Comparison of ENCODE assay signal across 24 cellular contexts in genomic region chrX:151030845-151031244, GRCh38. TPM values are rescaled to one million over a fixed set of nuclear protein-coding genes. Genes with fewer than 3 reads are reported as not detected.
A peak's percentile ranks its signal among the peaks of the same experiment; 100 is the strongest.
DNase-seq lines count a peak whose midpoint lies in the region; ATAC-seq and TF ChIP-seq lines count a peak whose summit lies in the region.
"Had no signal": no experiment of that assay in that cellular context is flagged by ENCODE, and none has a peak within 500 bp of the region (broad histone marks: within the 10 kb centered on the region; RNA-seq: fewer than 3 reads in every experiment).

No MANE protein-coding gene starts in this region.

- H3K4me2 ChIP-seq in PC-3 (ENCODE audit: low read length) = no peak overlapping the region

- CTCF ChIA-PET in PC-3 (lab: Charles Lee) = no interaction called here

- H3F3A ChIP-seq in PC-3 (ENCODE audit: low read length, unreplicated experiment) = no peaks in the 10 kb centered on the region

- no peaks in the 10 kb centered on the region for H3K9me3 Mint-ChIP-seq in activated naive CD8-positive, alpha-beta T cell (ENCODE audit: low read depth)
- no peaks in the 10 kb centered on the region for H3K9me3 Mint-ChIP-seq in activated naive CD8-positive, alpha-beta T cell treated with anti-CD3 and anti-CD28 coated beads for 36 hours

- H3K27ac ChIP-seq in PC-3 (ENCODE audit: low read length) = peak overlapping the region; percentile 28; the same call in 1 of the 2 replicates
- H3K27ac ChIP-seq: ascending aorta had no signal

- H3K27me3 Mint-ChIP-seq in activated naive CD8-positive, alpha-beta T cell = no peaks in the 10 kb centered on the region
- peaks cover 3% of the 10 kb centered on the region for H3K27me3 Mint-ChIP-seq in activated naive CD8-positive, alpha-beta T cell treated with anti-CD3 and anti-CD28 coated beads for 36 hours

- no TSS peak for BruUV-seq in PC-3 (replicated peaks; lab: Mats Ljungman, UMichigan)

- no peak overlapping the region for H3K9ac ChIP-seq in PC-3 (ENCODE audit: low read length)

- peaks cover 7% of the 10 kb centered on the region for H3K4me1 Mint-ChIP-seq in activated naive CD8-positive, alpha-beta T cell (ENCODE audit: low read depth)
- peaks cover 4% of the 10 kb centered on the region for H3K4me1 Mint-ChIP-seq in activated naive CD8-positive, alpha-beta T cell treated with anti-CD3 and anti-CD28 coated beads for 36 hours
- H3K4me1 Mint-ChIP-seq: CD4-positive, alpha-beta memory T cell; H9; mesothelial cell of epicardium; naive thymus-derived CD4-positive, alpha-beta T cell had no signal

- H3K27ac Mint-ChIP-seq in activated naive CD8-positive, alpha-beta T cell = peak overlapping the region; percentile 34
- no peak overlapping the region for H3K27ac Mint-ChIP-seq in activated naive CD8-positive, alpha-beta T cell treated with anti-CD3 and anti-CD28 coated beads for 36 hours
- H3K27ac Mint-ChIP-seq: CD4-positive, alpha-beta memory T cell; H9; mesothelial cell of epicardium; naive thymus-derived CD4-positive, alpha-beta T cell had no signal

- DNase-seq in SKM-1 treated with dmso at 0.1 percent for 144 hours (lab: John Stamatoyannopoulos, UW; ENCODE audit: unreplicated experiment) (peak; percentile 50), SKM-1 (lab: John Stamatoyannopoulos, UW; ENCODE audit: unreplicated experiment) (no peak), PC-3 (peak; percentile 9), kidney tubule cell (ENCODE audit: low spot score) (peak; percentile 1)
- DNase-seq in activated naive CD8-positive, alpha-beta T cell treated with anti-CD3 and anti-CD28 coated beads for 36 hours = no peak
- DNase-seq: 8988T; CD4-positive, alpha-beta memory T cell; dermis blood vessel endothelial cell; DMS79 treated with DMSO at 0.1 percent for 48 hours; H9; Kasumi-1; left ventricle myocardium superior; naive thymus-derived CD4-positive, alpha-beta T cell; NCI-H1092 treated with DMSO at 0.1 percent for 48 hours; NCI-H2029; NCI-H2227 treated with DMSO at 0.1 percent for 48 hours; OCI-M1; SW 1271 had no signal

- no peaks in the 10 kb centered on the region for H4K20me1 ChIP-seq in PC-3 (ENCODE audit: low read length)

- H3K9me2 ChIP-seq in PC-3 (replicated peaks; ENCODE audit: low read length) = no peaks in the 10 kb centered on the region

- POLR2A ChIA-PET in PC-3 (lab: Charles Lee; ENCODE audit: unreplicated experiment) = no interaction called here

- H3K27me3 ChIP-seq in PC-3 (ENCODE audit: low read length) = peaks cover 9% of the 10 kb centered on the region
- H3K27me3 ChIP-seq: ascending aorta had no signal

- H3K9me3 ChIP-seq in PC-3 (ENCODE audit: low read length) = no peaks in the 10 kb centered on the region
- H3K9me3 ChIP-seq: ascending aorta had no signal

- H2AFZ ChIP-seq in PC-3 (ENCODE audit: low read length) = no peak overlapping the region

- no peaks in the 10 kb centered on the region for H3K36me3 ChIP-seq in PC-3 (ENCODE audit: low read depth, low read length)
- H3K36me3 ChIP-seq: ascending aorta had no signal

- H3K79me2 ChIP-seq in PC-3 (ENCODE audit: low read length) = no peaks in the 10 kb centered on the region

- H3K36me3 Mint-ChIP-seq in activated naive CD8-positive, alpha-beta T cell = no peaks in the 10 kb centered on the region
- no peaks in the 10 kb centered on the region for H3K36me3 Mint-ChIP-seq in activated naive CD8-positive, alpha-beta T cell treated with anti-CD3 and anti-CD28 coated beads for 36 hours
- H3K36me3 Mint-ChIP-seq: CD4-positive, alpha-beta memory T cell; mesothelial cell of epicardium had no signal

- intact Hi-C loops in PC-3 (cut with micrococcal nuclease) = no loop called here

- no peak overlapping the region for H3K4me3 Mint-ChIP-seq in activated naive CD8-positive, alpha-beta T cell
- no peak overlapping the region for H3K4me3 Mint-ChIP-seq in activated naive CD8-positive, alpha-beta T cell treated with anti-CD3 and anti-CD28 coated beads for 36 hours
- H3K4me3 Mint-ChIP-seq: CD4-positive, alpha-beta memory T cell; H9; mesothelial cell of epicardium; naive thymus-derived CD4-positive, alpha-beta T cell had no signal

- H3K4me1 ChIP-seq in PC-3 (ENCODE audit: insufficient read depth, low read length) = peaks cover 15% of the 10 kb centered on the region
- H3K4me1 ChIP-seq: ascending aorta had no signal

- ATAC-seq in PC-3 (no peak), HG02840 (IDR thresholded peaks at IDR 0.05; ENCODE audit: low FRiP score, unreplicated experiment) (no peak), HG03108 (IDR thresholded peaks at IDR 0.05; ENCODE audit: unreplicated experiment) (no peak)
- ATAC-seq: HepG2; left ventricle myocardium superior; naive thymus-derived CD4-positive, alpha-beta T cell had no signal

- TF ChIP-seq CTCF in PC-3 (conservative IDR thresholded peaks at IDR 0.05; ENCODE audit: low read depth, low read length) = no peak

- no peak overlapping the region for H3K4me3 ChIP-seq in PC-3 (ENCODE audit: low read length)
- H3K4me3 ChIP-seq: ascending aorta had no signal

RNA-seq across cellular contexts. Expression of gene HMGB3, which starts 47.7 kb away (rescaled TPM):
- total RNA-seq in activated naive CD8-positive, alpha-beta T cell treated with anti-CD3 and anti-CD28 coated beads for 36 hours = 10 to 100 TPM; 31.9 to 34.3 TPM
- 57.2 and 95.0 TPM in 2 replicates for total RNA-seq in PC-3 (2014; rRNA removed)

Comparison
In these comparisons a context has a peak if more than half of its experiments do, and no peak if none do; other contexts are left out.
1. DNase-seq: peak in SKM-1 treated with dmso at 0.1 percent for 144 hours (single experiment), PC-3 (single experiment) and kidney tubule cell (single experiment); none in SKM-1 (single experiment) and activated naive CD8-positive, alpha-beta T cell treated with anti-CD3 and anti-CD28 coated beads for 36 hours (single experiment).